1 cellular context compared by ENCODE assay signal in genomic region chr20:3995067-3995748, GRCh38.
TF ChIP-seq lines count a peak whose summit lies in the region.

No MANE protein-coding gene starts in this region.

TF ChIP-seq in IMR-90, 13 proteins besides CTCF, POLR2A, EP300 and RAD21:
- peak; percentile 42 for TF ChIP-seq MAFK (IDR thresholded peaks at IDR 0.05; ENCODE audit: low read depth, low read length)
- no peak for TF ChIP-seq CHD1 (IDR thresholded peaks at IDR 0.05; ENCODE audit: low read depth, low read length)
- 0 out of 2 replicates have a peak, but pooled peaks have one; percentile 22 for TF ChIP-seq FOS (IDR thresholded peaks at IDR 0.05; ENCODE audit: low read depth, low read length)
- peak; percentile 89 for TF ChIP-seq BHLHE40 (IDR thresholded peaks at IDR 0.05; ENCODE audit: low read depth, low read length)
TF ChIP-seq in IMR-90: peak in this region for 3.
